In the genomic region with DNA sequence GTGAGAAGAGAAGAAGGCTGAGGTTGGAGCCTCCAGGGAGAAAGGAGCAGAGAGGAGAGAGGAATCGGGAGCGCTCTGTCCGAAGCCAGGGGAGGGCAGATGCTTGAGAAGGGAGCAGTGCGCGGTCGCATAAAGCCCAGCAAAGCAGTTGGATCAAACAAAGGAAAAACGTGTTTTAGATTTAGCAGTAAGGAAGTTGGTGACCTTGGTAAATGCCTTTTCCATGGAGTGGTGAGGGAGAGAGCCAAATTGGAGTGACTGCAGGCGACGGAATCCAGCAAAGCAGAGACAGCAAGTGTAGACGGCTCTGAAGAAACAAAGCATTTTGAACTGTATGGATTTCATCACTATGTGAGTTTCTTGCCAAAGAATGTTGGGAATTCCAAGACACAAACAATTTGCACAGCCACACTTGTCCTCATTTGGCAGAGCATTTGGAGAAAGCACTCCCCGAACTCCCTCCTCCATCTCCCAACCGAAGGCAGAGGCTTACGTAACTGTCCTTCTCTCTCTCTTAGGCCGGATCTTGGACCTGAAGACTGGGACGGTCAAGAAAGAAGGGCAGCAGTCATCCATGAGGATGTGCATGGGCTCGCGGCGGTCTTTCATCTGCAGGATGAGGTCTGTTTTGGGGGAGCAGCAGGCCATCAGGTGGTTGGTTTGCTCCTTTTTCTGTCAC, we compare ENCODE assay signal across 16 cellular contexts.
A peak's percentile ranks its signal among the peaks of the same experiment; 100 is the strongest.
DNase-seq lines count a peak whose midpoint lies in the region; ATAC-seq and TF ChIP-seq lines count a peak whose summit lies in the region.
"Had no signal": no experiment of that assay in that cellular context is flagged by ENCODE, and none has a peak within 500 bp of the region (broad histone marks: within the 10 kb centered on the region; RNA-seq: fewer than 3 reads in every experiment).

No MANE protein-coding gene starts in this region.

- no peak for TF ChIP-seq EP300 in gastroesophageal sphincter (IDR thresholded peaks at IDR 0.05)

- H3K9me3 Mint-ChIP-seq in MCF 10A (ENCODE audit: unreplicated experiment) = peaks cover 8% of the 10 kb centered on the region
- H3K9me3 Mint-ChIP-seq in activated CD8-positive, alpha-beta memory T cell treated with anti-CD3 and anti-CD28 coated beads, Interleukin-2, amount 10 ng/mL, durations not matched to agents 7 days and 5 days (ENCODE audit: low read depth) = peaks cover 3% of the 10 kb centered on the region
- H3K9me3 Mint-ChIP-seq: T-helper 1 cell treated with Interleukin-12 subunit alpha and Interleukin-12 subunit beta and Interleukin-4 antibody, amounts not matched to agents 30 μg/mL and 1 μg/mL, for 36 hours had no signal

- no peaks in the 10 kb centered on the region for H3K27me3 ChIP-seq in mammary epithelial cell (ENCODE audit: insufficient read depth, low read length)
- no peaks in the 10 kb centered on the region for H3K27me3 ChIP-seq in gastroesophageal sphincter
- H3K27me3 ChIP-seq: testis had no signal

- H3K4me3 ChIP-seq in mammary epithelial cell (replicated peaks in 1 of 3; ENCODE audit: insufficient read depth in 1 of 3, low read depth in 2 of 3, low read length in 3 of 3) (no peak overlapping the region), astrocyte of the cerebellum (ENCODE audit: low read depth, low read length) (no peak overlapping the region), gastroesophageal sphincter (no peak overlapping the region)
- H3K4me3 ChIP-seq: skin epidermis, testis had no signal

- H3K4me2 ChIP-seq in mammary epithelial cell (ENCODE audit: insufficient read depth, low read depth, low read length) = no peak overlapping the region

- no peaks in the 10 kb centered on the region for H3K4me1 Mint-ChIP-seq in MCF 10A (ENCODE audit: insufficient read depth, unreplicated experiment)
- H3K4me1 Mint-ChIP-seq in activated CD8-positive, alpha-beta memory T cell treated with anti-CD3 and anti-CD28 coated beads, Interleukin-2, amount 10 ng/mL, durations not matched to agents 7 days and 5 days = no peaks in the 10 kb centered on the region

- no peak overlapping the region for H3K27ac ChIP-seq in mammary epithelial cell (ENCODE audit: insufficient read depth, low read depth, low read length)
- H3K27ac ChIP-seq in gastroesophageal sphincter = peak overlapping the region in 3 of 4 donors; percentile 65 to 75 (median 71)
- H3K27ac ChIP-seq: 22Rv1, testis had no signal

- H3K9me3 ChIP-seq in mammary epithelial cell (replicated peaks; ENCODE audit: insufficient read depth, low read length) (no peaks in the 10 kb centered on the region), gastroesophageal sphincter (peaks cover 0 to 5% (median 0%) of the 10 kb centered on the region in 3 donors)
- H3K9me3 ChIP-seq: testis had no signal

- no peak for TF ChIP-seq CTCF in MCF 10A (IDR thresholded peaks at IDR 0.05; ENCODE audit: unreplicated experiment)
- TF ChIP-seq CTCF in mammary epithelial cell (conservative IDR thresholded peaks at IDR 0.05 in 1 of 2, IDR thresholded peaks at IDR 0.05 in 1 of 2; ENCODE audit: extremely low read depth in 1 of 2, insufficient read depth in 1 of 2, low read depth in 1 of 2, low read length in 2 of 2) = no peak
- no peak for TF ChIP-seq CTCF in astrocyte of the cerebellum (IDR thresholded peaks at IDR 0.05; ENCODE audit: low read depth, low read length, missing control alignments)
- no peak for TF ChIP-seq CTCF in gastroesophageal sphincter (IDR thresholded peaks at IDR 0.05)

- H3K27ac Mint-ChIP-seq in MCF 10A (ENCODE audit: low read depth, unreplicated experiment) = no peak overlapping the region
- no peak overlapping the region for H3K27ac Mint-ChIP-seq in activated CD8-positive, alpha-beta memory T cell treated with anti-CD3 and anti-CD28 coated beads, Interleukin-2, amount 10 ng/mL, durations not matched to agents 7 days and 5 days
- H3K27ac Mint-ChIP-seq: nephron progenitor cell; T-helper 1 cell treated with Interleukin-12 subunit alpha and Interleukin-12 subunit beta and Interleukin-4 antibody, amounts not matched to agents 30 μg/mL and 1 μg/mL, for 36 hours had no signal

- no peak overlapping the region for H2AFZ ChIP-seq in mammary epithelial cell (ENCODE audit: low read depth, low read length)

- H3K36me3 Mint-ChIP-seq in MCF 10A (ENCODE audit: insufficient read depth, unreplicated experiment) = no peaks in the 10 kb centered on the region
- H3K36me3 Mint-ChIP-seq in activated CD8-positive, alpha-beta memory T cell treated with anti-CD3 and anti-CD28 coated beads, Interleukin-2, amount 10 ng/mL, durations not matched to agents 7 days and 5 days = no peaks in the 10 kb centered on the region

- H3K4me1 ChIP-seq in mammary epithelial cell (ENCODE audit: insufficient read depth, low read length) (no peaks in the 10 kb centered on the region), gastroesophageal sphincter (peaks cover 0 to 20% (median 3%) of the 10 kb centered on the region in 3 donors)

- BruUV-seq in MCF 10A (replicated peaks; lab: Mats Ljungman, UMichigan) (no TSS peak), mammary epithelial cell (replicated peaks; lab: Mats Ljungman, UMichigan) (no TSS peak)

- ATAC-seq in gastroesophageal sphincter (peak; percentile 92), HG02588 (IDR thresholded peaks at IDR 0.05; ENCODE audit: unreplicated experiment) (no peak)
- no peak for ATAC-seq in activated CD8-positive, alpha-beta memory T cell treated with anti-CD3 and anti-CD28 coated beads, Interleukin-2, amount 10 ng/mL, durations not matched to agents 7 days and 5 days

- POLR2A ChIA-PET in MCF 10A (lab: Yijun Ruan, JAX) = no interaction called here

- H3K36me3 ChIP-seq in mammary epithelial cell (ENCODE audit: insufficient read depth, low read length) = no peaks in the 10 kb centered on the region
- peaks cover 0 to 7% of the 10 kb centered on the region in 2 donors for H3K36me3 ChIP-seq in gastroesophageal sphincter

- no peak for TF ChIP-seq POLR2A in gastroesophageal sphincter (IDR thresholded peaks at IDR 0.05)

- in situ Hi-C loops in mammary epithelial cell (cut with MboI; ENCODE audit: low sequenced_read_pairs in 2 of 2) = no loop called here
- in situ Hi-C loops in astrocyte of the cerebellum (cut with HindIII; ENCODE audit: low sequenced_read_pairs) = no loop called here

- no peak overlapping the region for H3K9ac ChIP-seq in mammary epithelial cell (ENCODE audit: insufficient read depth, low read length)

- DNase-seq in MCF 10A (ENCODE audit: unreplicated experiment) (peak; percentile 59), mammary epithelial cell (no peak), astrocyte of the cerebellum (ENCODE audit: low read depth) (peak; percentile 89), stromal cell of bone marrow (ENCODE audit: low read depth) (peak; percentile 48), NCI-H1694 treated with DMSO at 0.1 percent for 48 hours (lab: John Stamatoyannopoulos, UW) (no peak)
- DNase-seq in activated CD8-positive, alpha-beta memory T cell treated with anti-CD3 and anti-CD28 coated beads, Interleukin-2, amount 10 ng/mL, durations not matched to agents 7 days and 5 days = no peak
- DNase-seq: activated T-cell treated with anti-CD3 and anti-CD28 coated beads, Interleukin-2, amount 50 U/mL, for 1 hour; KBM-7; NCI-H187 treated with DMSO at 0.1 percent for 48 hours; nephron progenitor cell; testis had no signal

- H3K79me2 ChIP-seq in mammary epithelial cell (ENCODE audit: insufficient read depth, low read length) = no peaks in the 10 kb centered on the region

- intact Hi-C loops in MCF 10A (cut with micrococcal nuclease) = no loop called here
- intact Hi-C loops in mammary epithelial cell (cut with micrococcal nuclease) = no loop called here

- WGBS in mammary epithelial cell (ENCODE audit: low coverage, missing lambda C conversion rate) = 36% methylated on average over 16 of the region's 18 CpGs
- 27 to 45% methylated on average over 16 to 18 of the region's 18 CpGs for WGBS in gastroesophageal sphincter (ENCODE audit: low coverage in 1 of 2), 2 donors

- H4K20me1 ChIP-seq in mammary epithelial cell (ENCODE audit: insufficient read depth, low read length) = no peaks in the 10 kb centered on the region

- CTCF ChIA-PET in MCF 10A (lab: Yijun Ruan, JAX) = interaction anchor here (0.6 kb wide), 1 partner anchor 504 kb away, joined by 3 read pairs; no protein-coding TSS in a partner anchor
- CTCF ChIA-PET in mammary epithelial cell (lab: Charles Lee; ENCODE audit: low non-redundant PET) = no interaction called here
- CTCF ChIA-PET in activated CD8-positive, alpha-beta memory T cell treated with anti-CD3 and anti-CD28 coated beads, Interleukin-2, amount 10 ng/mL, durations not matched to agents 7 days and 5 days (lab: Charles Lee) = no interaction called here

- H3K4me3 Mint-ChIP-seq in MCF 10A (ENCODE audit: unreplicated experiment) = no peak overlapping the region
- H3K4me3 Mint-ChIP-seq in activated CD8-positive, alpha-beta memory T cell treated with anti-CD3 and anti-CD28 coated beads, Interleukin-2, amount 10 ng/mL, durations not matched to agents 7 days and 5 days = no peak overlapping the region
- H3K4me3 Mint-ChIP-seq: nephron progenitor cell; T-helper 1 cell treated with Interleukin-12 subunit alpha and Interleukin-12 subunit beta and Interleukin-4 antibody, amounts not matched to agents 30 μg/mL and 1 μg/mL, for 36 hours had no signal

- H3K27me3 Mint-ChIP-seq in MCF 10A (ENCODE audit: insufficient read depth, unreplicated experiment) = no peaks in the 10 kb centered on the region
- H3K27me3 Mint-ChIP-seq in activated CD8-positive, alpha-beta memory T cell treated with anti-CD3 and anti-CD28 coated beads, Interleukin-2, amount 10 ng/mL, durations not matched to agents 7 days and 5 days = peaks cover 3% of the 10 kb centered on the region

- dilution Hi-C loops in mammary epithelial cell (cut with HindIII; ENCODE audit: low sequenced_read_pairs) = no loop called here

Comparison
In these comparisons a context has a peak if more than half of its experiments do, and no peak if none do; other contexts are left out.
1. DNase-seq: peak in MCF 10A (single experiment), astrocyte of the cerebellum (single experiment) and stromal cell of bone marrow (single experiment); none in mammary epithelial cell (single experiment), NCI-H1694 treated with DMSO at 0.1 percent for 48 hours (single experiment) and activated CD8-positive, alpha-beta memory T cell treated with anti-CD3 and anti-CD28 coated beads, Interleukin-2, amount 10 ng/mL, durations not matched to agents 7 days and 5 days (single experiment).